ENCODE assay signal across 11 cellular contexts in genomic region chr11:58928082-58928574, GRCh38. TPM values are rescaled to one million over a fixed set of nuclear protein-coding genes. Genes with fewer than 3 reads are reported as not detected.
DNase-seq lines count a peak whose midpoint lies in the region; ATAC-seq and TF ChIP-seq lines count a peak whose summit lies in the region.
"Had no signal": no experiment of that assay in that cellular context is flagged by ENCODE, and none has a peak within 500 bp of the region (broad histone marks: within the 10 kb centered on the region; RNA-seq: fewer than 3 reads in every experiment).

No MANE protein-coding gene starts in this region.

- no peak overlapping the region for H3K4ac ChIP-seq in mesendoderm (ENCODE audit: low read depth, low read length)

- TF ChIP-seq CTCF in dorsolateral prefrontal cortex (IDR thresholded peaks at IDR 0.05 in 54 of 56, conservative IDR thresholded peaks at IDR 0.05 in 2 of 56; ENCODE audit: low read depth in 1 of 56, partially characterized antibody in 56 of 56) (no peak), upper lobe of right lung (IDR thresholded peaks at IDR 0.05) (no peak)

- H3K27ac ChIP-seq in dorsolateral prefrontal cortex = no peak overlapping the region
- H3K27ac ChIP-seq in mesendoderm (ENCODE audit: low read depth, low read length) = no peak overlapping the region
- no peak overlapping the region for H3K27ac ChIP-seq in upper lobe of right lung

- no peak overlapping the region for H3K27ac Mint-ChIP-seq in stimulated activated naive CD8-positive, alpha-beta T cell treated with anti-CD3 and anti-CD28 coated beads, Interleukin-15, Interleukin-2, amounts not matched to agents 100 ng/mL and 50 ng/mL, for 24 hours
- H3K27ac Mint-ChIP-seq: activated T-helper 2 cell treated with anti-CD3 and anti-CD28 coated beads, Interferon-gamma antibody, Interleukin-2, Interleukin-4, amounts not matched to agents 10 μg/mL and 5 μg/mL and 100 μg/mL, durations not matched to agents 14 hours and 24 hours and 36 hours had no signal

- no peaks in the 10 kb centered on the region for H3K9me3 ChIP-seq in upper lobe of right lung

- no peak overlapping the region for H2AK5ac ChIP-seq in mesendoderm (ENCODE audit: low read length)

- WGBS in mesendoderm (ENCODE audit: extremely low coverage, insufficient coverage, low lambda C conversion rate) = no CpG with 5 or more reads among the region's 6 CpGs

- peak overlapping the region; percentile 86 for H4K5ac ChIP-seq in mesendoderm (ENCODE audit: low read length)

- peak overlapping the region; percentile 81 for H3K56ac ChIP-seq in mesendoderm (ENCODE audit: low read length)

- peak overlapping the region; percentile 14 for H3K9ac ChIP-seq in mesendoderm (ENCODE audit: low read length)

- peaks cover 21% of the 10 kb centered on the region for H3K4me1 Mint-ChIP-seq in stimulated activated naive CD8-positive, alpha-beta T cell treated with anti-CD3 and anti-CD28 coated beads, Interleukin-15, Interleukin-2, amounts not matched to agents 100 ng/mL and 50 ng/mL, for 24 hours (ENCODE audit: low read depth)

- H3K79me1 ChIP-seq in mesendoderm (ENCODE audit: low read length) = no peaks in the 10 kb centered on the region

- H3K4me1 ChIP-seq in mesendoderm (ENCODE audit: control insufficient read depth, low read depth, low read length) (no peaks in the 10 kb centered on the region), upper lobe of right lung (no peaks in the 10 kb centered on the region)

- no peak overlapping the region for H2BK120ac ChIP-seq in mesendoderm (ENCODE audit: low read depth, low read length)

- no peak overlapping the region for H4K8ac ChIP-seq in mesendoderm (ENCODE audit: low read depth, low read length)

- H3K18ac ChIP-seq in mesendoderm (ENCODE audit: low read length) = no peak overlapping the region

- H3K79me2 ChIP-seq in mesendoderm (ENCODE audit: control insufficient read depth, insufficient read depth, low read length) = no peaks in the 10 kb centered on the region

- H3K4me3 ChIP-seq in dorsolateral prefrontal cortex (peak overlapping the region in 30 of 59 donors; percentile 6 to 54 (median 28)), mesendoderm (ENCODE audit: low read length) (peak overlapping the region; percentile 14), upper lobe of right lung (no peak overlapping the region)

- H3K4me2 ChIP-seq in mesendoderm (ENCODE audit: low read length) = peak overlapping the region; percentile 70

- H3K36me3 ChIP-seq in mesendoderm (ENCODE audit: control insufficient read depth, insufficient read depth, low read length) (no peaks in the 10 kb centered on the region), upper lobe of right lung (no peaks in the 10 kb centered on the region)

- peak overlapping the region; percentile 30 for H3K4me3 Mint-ChIP-seq in stimulated activated naive CD8-positive, alpha-beta T cell treated with anti-CD3 and anti-CD28 coated beads, Interleukin-15, Interleukin-2, amounts not matched to agents 100 ng/mL and 50 ng/mL, for 24 hours

- no peak for ATAC-seq in stimulated activated naive CD8-positive, alpha-beta T cell treated with anti-CD3 and anti-CD28 coated beads, Interleukin-15, Interleukin-2, amounts not matched to agents 100 U/mL and 50 U/mL, for 24 hours
- ATAC-seq in upper lobe of right lung (peak; percentile 10), HG03571 (IDR thresholded peaks at IDR 0.05; ENCODE audit: unreplicated experiment) (no peak), HG03342 (IDR thresholded peaks at IDR 0.05; ENCODE audit: unreplicated experiment) (no peak), HG03565 (IDR thresholded peaks at IDR 0.05; ENCODE audit: unreplicated experiment) (no peak)

- H3K27me3 Mint-ChIP-seq in stimulated activated naive CD8-positive, alpha-beta T cell treated with anti-CD3 and anti-CD28 coated beads, Interleukin-15, Interleukin-2, amounts not matched to agents 100 ng/mL and 50 ng/mL, for 24 hours = peaks cover 4% of the 10 kb centered on the region

- no peak for DNase-seq in stimulated activated naive CD8-positive, alpha-beta T cell treated with anti-CD3 and anti-CD28 coated beads, Interleukin-15, Interleukin-2, amounts not matched to agents 100 U/mL and 50 U/mL, for 24 hours
- no peak for DNase-seq in dorsolateral prefrontal cortex
- DNase-seq in mesendoderm = peak; percentile 33
- DNase-seq in upper lobe of right lung = no peak
- DNase-seq: effector memory CD4-positive, alpha-beta T cell; NCI-H1694 had no signal

- no peaks in the 10 kb centered on the region for H3K9me3 Mint-ChIP-seq in stimulated activated naive CD8-positive, alpha-beta T cell treated with anti-CD3 and anti-CD28 coated beads, Interleukin-15, Interleukin-2, amounts not matched to agents 100 ng/mL and 50 ng/mL, for 24 hours
- H3K9me3 Mint-ChIP-seq: activated T-helper 2 cell treated with anti-CD3 and anti-CD28 coated beads, Interferon-gamma antibody, Interleukin-2, Interleukin-4, amounts not matched to agents 10 μg/mL and 5 μg/mL and 100 μg/mL, durations not matched to agents 14 hours and 24 hours and 36 hours had no signal

- intact Hi-C loops in dorsolateral prefrontal cortex (cut with DNase I) = no loop called here
- intact Hi-C loops in upper lobe of right lung (cut with DNase I) = no loop called here

- peak overlapping the region; percentile 31 for H3K23ac ChIP-seq in mesendoderm (ENCODE audit: low read length)

- no peaks in the 10 kb centered on the region for H3K36me3 Mint-ChIP-seq in stimulated activated naive CD8-positive, alpha-beta T cell treated with anti-CD3 and anti-CD28 coated beads, Interleukin-15, Interleukin-2, amounts not matched to agents 100 ng/mL and 50 ng/mL, for 24 hours (ENCODE audit: low read depth)

- H2BK15ac ChIP-seq in mesendoderm (replicated peaks; ENCODE audit: low read depth) = no peak overlapping the region

- no peak overlapping the region for H2BK5ac ChIP-seq in mesendoderm (ENCODE audit: low read length)

- H3K27me3 ChIP-seq in dorsolateral prefrontal cortex (peaks cover 0 to 43% (median 19%) of the 10 kb centered on the region in 45 donors), mesendoderm (ENCODE audit: insufficient read depth, low read length, poor library complexity) (no peaks in the 10 kb centered on the region), upper lobe of right lung (peaks cover 9% of the 10 kb centered on the region)

RNA-seq across cellular contexts. Expression of gene GLYATL1, which starts 11.2 kb away (rescaled TPM):
- total RNA-seq in dorsolateral prefrontal cortex = 1 to 10 TPM in 21 of 120 experiments, under 1 TPM in 60, not detected in 39; 0.18 to 3.9 (median 0.76) TPM
- 3.5 TPM for polyA plus RNA-seq in mesendoderm (2013, experiment 1 of 2)
- polyA plus RNA-seq in mesendoderm (2013, experiment 2 of 2) = 3.5 TPM
- total RNA-seq in upper lobe of right lung = not detected
- total RNA-seq: activated T-helper 2 cell treated with anti-CD3 and anti-CD28 coated beads, Interferon-gamma antibody, Interleukin-2, Interleukin-4, amounts not matched to agents 10 μg/mL and 5 μg/mL and 100 μg/mL, durations not matched to agents 14 hours and 24 hours and 36 hours had no signal
